9 cellular contexts compared by ENCODE assay signal in genomic region chr5:130198927-130199326, GRCh38.
A peak's percentile ranks its signal among the peaks of the same experiment; 100 is the strongest.
DNase-seq lines count a peak whose midpoint lies in the region; ATAC-seq, FAIRE-seq and TF ChIP-seq lines count a peak whose summit lies in the region.
"Had no signal": no experiment of that assay in that cellular context is flagged by ENCODE, and none has a peak within 500 bp of the region (broad histone marks: within the 10 kb centered on the region; RNA-seq: fewer than 3 reads in every experiment).

No MANE protein-coding gene starts in this region.

- TF ChIP-seq CTCF in endodermal cell (conservative IDR thresholded peaks at IDR 0.05) (peak; percentile 80), pancreas (IDR thresholded peaks at IDR 0.05) (no peak)

- no peak for TF ChIP-seq POLR2A in H54 (IDR thresholded peaks at IDR 0.05; ENCODE audit: low read depth, low read length)

- no peak overlapping the region for H3K27ac Mint-ChIP-seq in endodermal cell
- no peak overlapping the region for H3K27ac Mint-ChIP-seq in stimulated activated naive CD8-positive, alpha-beta T cell treated with anti-CD3 and anti-CD28 coated beads, Interleukin-15, amount 100 ng/mL, for 72 hours

- H3K4me3 Mint-ChIP-seq in endodermal cell, result no peak overlapping the region
- no peak overlapping the region for H3K4me3 Mint-ChIP-seq in stimulated activated naive CD8-positive, alpha-beta T cell treated with anti-CD3 and anti-CD28 coated beads, Interleukin-15, amount 100 ng/mL, for 72 hours

- no peaks in the 10 kb centered on the region for H3K4me1 Mint-ChIP-seq in endodermal cell
- H3K4me1 Mint-ChIP-seq in stimulated activated naive CD8-positive, alpha-beta T cell treated with anti-CD3 and anti-CD28 coated beads, Interleukin-15, amount 100 ng/mL, for 72 hours, result no peaks in the 10 kb centered on the region

- no peaks in the 10 kb centered on the region for H3K9me3 Mint-ChIP-seq in endodermal cell
- H3K9me3 Mint-ChIP-seq in stimulated activated naive CD8-positive, alpha-beta T cell treated with anti-CD3 and anti-CD28 coated beads, Interleukin-15, amount 100 ng/mL, for 72 hours, result no peaks in the 10 kb centered on the region

- H3K27me3 ChIP-seq in endodermal cell (ENCODE audit: control insufficient read depth, insufficient read depth, low read length, poor library complexity, severe bottlenecking) (no peaks in the 10 kb centered on the region), pancreas (no peaks in the 10 kb centered on the region)

- H3K4me3 ChIP-seq in Jurkat, Clone E6-1 (ENCODE audit: low read length), result no peak overlapping the region
- H3K4me3 ChIP-seq in endodermal cell (ENCODE audit: low read length) (no peak overlapping the region), pancreas (no peak overlapping the region)

- FAIRE-seq in H54 (lab: Jason Lieb, UNC) (no peak), pancreas (lab: Jason Lieb, UNC) (no peak)

- intact Hi-C loops in pancreas (cut with DNase I), result no loop called here

- no peaks in the 10 kb centered on the region for H3K27me3 Mint-ChIP-seq in endodermal cell (ENCODE audit: insufficient read depth)
- peaks cover 17% of the 10 kb centered on the region for H3K27me3 Mint-ChIP-seq in stimulated activated naive CD8-positive, alpha-beta T cell treated with anti-CD3 and anti-CD28 coated beads, Interleukin-15, amount 100 ng/mL, for 72 hours

- H3K27ac ChIP-seq in endodermal cell (ENCODE audit: low read depth, low read length), result no peak overlapping the region
- no peak overlapping the region for H3K27ac ChIP-seq in pancreas

- ATAC-seq in GM18520 (IDR thresholded peaks at IDR 0.05; ENCODE audit: unreplicated experiment) (peak; percentile 80), pancreas (no peak)
- no peak for ATAC-seq in stimulated activated naive CD8-positive, alpha-beta T cell treated with anti-CD3 and anti-CD28 coated beads, Interleukin-15, amount 100 ng/mL, for 72 hours

- H3K36me3 Mint-ChIP-seq in endodermal cell (ENCODE audit: low read depth), result no peaks in the 10 kb centered on the region

- H3K4me1 ChIP-seq in endodermal cell (ENCODE audit: control insufficient read depth, insufficient read depth, low read length), result no peaks in the 10 kb centered on the region
- H3K4me1 ChIP-seq in pancreas, result no peaks in the 10 kb centered on the region

- no peaks in the 10 kb centered on the region for H3K9me3 ChIP-seq in endodermal cell (ENCODE audit: control insufficient read depth, low read length)
- no peaks in the 10 kb centered on the region for H3K9me3 ChIP-seq in pancreas

- H3K9ac ChIP-seq in endodermal cell (ENCODE audit: extremely low read depth, low read length, poor library complexity, severe bottlenecking), result no peak overlapping the region

- peak; percentile 9 for DNase-seq in AG08395 (ENCODE audit: low spot score)
- DNase-seq in Jurkat, Clone E6-1 (ENCODE audit: low read depth, low spot score), result peak; percentile 37
- peak; percentile 74 for DNase-seq in endodermal cell
- DNase-seq in stimulated activated naive CD8-positive, alpha-beta T cell treated with anti-CD3 and anti-CD28 coated beads, Interleukin-15, amount 100 ng/mL, for 72 hours, result no peak
- DNase-seq in H54 (ENCODE audit: insufficient read length, low spot score), result no peak
- no peak for DNase-seq in pancreas
- no peak for DNase-seq in medulla oblongata (ENCODE audit: extremely low spot score)
- DNase-seq: NCI-H1092 treated with DMSO at 0.1 percent for 48 hours had no signal

- WGBS in endodermal cell (ENCODE audit: insufficient coverage in 1 of 2, insufficient read length in 1 of 2), 2 experiments, result 50 to 69% methylated on average over 1 to 3 of the region's 3 CpGs
- 50 to 63% methylated on average over 3 of the region's 3 CpGs for WGBS in pancreas, 2 donors

- no peaks in the 10 kb centered on the region for H3K36me3 ChIP-seq in endodermal cell (ENCODE audit: control insufficient read depth, insufficient read depth, low read length)
- H3K36me3 ChIP-seq in pancreas, result no peaks in the 10 kb centered on the region

Comparison
In these comparisons a context has a peak if more than half of its experiments do, and no peak if none do; other contexts are left out.
1. DNase-seq: peak in AG08395 (single experiment), Jurkat, Clone E6-1 (single experiment) and endodermal cell (single experiment); none in stimulated activated naive CD8-positive, alpha-beta T cell treated with anti-CD3 and anti-CD28 coated beads, Interleukin-15, amount 100 ng/mL, for 72 hours (0 of 2), H54 (single experiment), pancreas (0 of 6) and medulla oblongata (single experiment).